In genomic region chr20:23232679-23233308, GRCh38 we compare ENCODE assay signal across 1 cellular context.
TF ChIP-seq lines count a peak whose summit lies in the region.

No MANE protein-coding gene starts in this region.

TF ChIP-seq in HepG2, 621 proteins besides CTCF, POLR2A, EP300 and RAD21 (continued from another document and continues in another):
- TF ChIP-seq, protein P1, sequence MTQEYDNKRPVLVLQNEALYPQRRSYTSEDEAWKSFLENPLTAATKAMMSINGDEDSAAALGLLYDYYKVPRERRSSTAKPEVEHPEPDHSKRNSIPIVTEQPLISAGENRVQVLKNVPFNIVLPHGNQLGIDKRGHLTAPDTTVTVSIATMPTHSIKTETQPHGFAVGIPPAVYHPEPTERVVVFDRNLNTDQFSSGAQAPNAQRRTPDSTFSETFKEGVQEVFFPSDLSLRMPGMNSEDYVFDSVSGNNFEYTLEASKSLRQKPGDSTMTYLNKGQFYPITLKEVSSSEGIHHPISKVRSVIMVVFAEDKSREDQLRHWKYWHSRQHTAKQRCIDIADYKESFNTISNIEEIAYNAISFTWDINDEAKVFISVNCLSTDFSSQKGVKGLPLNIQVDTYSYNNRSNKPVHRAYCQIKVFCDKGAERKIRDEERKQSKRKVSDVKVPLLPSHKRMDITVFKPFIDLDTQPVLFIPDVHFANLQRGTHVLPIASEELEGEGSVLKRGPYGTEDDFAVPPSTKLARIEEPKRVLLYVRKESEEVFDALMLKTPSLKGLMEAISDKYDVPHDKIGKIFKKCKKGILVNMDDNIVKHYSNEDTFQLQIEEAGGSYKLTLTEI (CRISPR knock-in tag; conservative IDR thresholded peaks at IDR 0.05), result no peak
- no peak for TF ChIP-seq SYNCRIP (IDR thresholded peaks at IDR 0.05; ENCODE audit: insufficient read depth, low read depth, low read length)
- TF ChIP-seq, protein P2, sequence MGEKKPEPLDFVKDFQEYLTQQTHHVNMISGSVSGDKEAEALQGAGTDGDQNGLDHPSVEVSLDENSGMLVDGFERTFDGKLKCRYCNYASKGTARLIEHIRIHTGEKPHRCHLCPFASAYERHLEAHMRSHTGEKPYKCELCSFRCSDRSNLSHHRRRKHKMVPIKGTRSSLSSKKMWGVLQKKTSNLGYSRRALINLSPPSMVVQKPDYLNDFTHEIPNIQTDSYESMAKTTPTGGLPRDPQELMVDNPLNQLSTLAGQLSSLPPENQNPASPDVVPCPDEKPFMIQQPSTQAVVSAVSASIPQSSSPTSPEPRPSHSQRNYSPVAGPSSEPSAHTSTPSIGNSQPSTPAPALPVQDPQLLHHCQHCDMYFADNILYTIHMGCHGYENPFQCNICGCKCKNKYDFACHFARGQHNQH (CRISPR knock-in tag; IDR thresholded peaks at IDR 0.05), result no peak
- TF ChIP-seq PAWR (CRISPR knock-in tag; IDR thresholded peaks at IDR 0.05; ENCODE audit: borderline replicate concordance), result no peak
- TF ChIP-seq ZNF674 (CRISPR knock-in tag; IDR thresholded peaks at IDR 0.05; ENCODE audit: low read depth), result no peak
- TF ChIP-seq, protein P3, sequence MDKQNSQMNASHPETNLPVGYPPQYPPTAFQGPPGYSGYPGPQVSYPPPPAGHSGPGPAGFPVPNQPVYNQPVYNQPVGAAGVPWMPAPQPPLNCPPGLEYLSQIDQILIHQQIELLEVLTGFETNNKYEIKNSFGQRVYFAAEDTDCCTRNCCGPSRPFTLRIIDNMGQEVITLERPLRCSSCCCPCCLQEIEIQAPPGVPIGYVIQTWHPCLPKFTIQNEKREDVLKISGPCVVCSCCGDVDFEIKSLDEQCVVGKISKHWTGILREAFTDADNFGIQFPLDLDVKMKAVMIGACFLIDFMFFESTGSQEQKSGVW (CRISPR knock-in tag; IDR thresholded peaks at IDR 0.05; ENCODE audit: borderline replicate concordance), result no peak
- TF ChIP-seq ZNF816 (CRISPR knock-in tag; IDR thresholded peaks at IDR 0.05; ENCODE audit: borderline replicate concordance), result no peak
- TF ChIP-seq, protein P4, sequence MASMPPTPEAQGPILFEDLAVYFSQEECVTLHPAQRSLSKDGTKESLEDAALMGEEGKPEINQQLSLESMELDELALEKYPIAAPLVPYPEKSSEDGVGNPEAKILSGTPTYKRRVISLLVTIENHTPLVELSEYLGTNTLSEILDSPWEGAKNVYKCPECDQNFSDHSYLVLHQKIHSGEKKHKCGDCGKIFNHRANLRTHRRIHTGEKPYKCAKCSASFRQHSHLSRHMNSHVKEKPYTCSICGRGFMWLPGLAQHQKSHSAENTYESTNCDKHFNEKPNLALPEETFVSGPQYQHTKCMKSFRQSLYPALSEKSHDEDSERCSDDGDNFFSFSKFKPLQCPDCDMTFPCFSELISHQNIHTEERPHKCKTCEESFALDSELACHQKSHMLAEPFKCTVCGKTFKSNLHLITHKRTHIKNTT (CRISPR knock-in tag; IDR thresholded peaks at IDR 0.05), result no peak
- no peak for TF ChIP-seq ZBTB7B (CRISPR knock-in tag; IDR thresholded peaks at IDR 0.05)
- TF ChIP-seq NCOR1 (IDR thresholded peaks at IDR 0.05; ENCODE audit: borderline replicate concordance, low read length), result peak; percentile 51; the same call in 1 of the 2 replicates
- TF ChIP-seq RORA (CRISPR knock-in tag; IDR thresholded peaks at IDR 0.05), result no peak
- TF ChIP-seq JDP2 (CRISPR knock-in tag; IDR thresholded peaks at IDR 0.05; ENCODE audit: borderline replicate concordance), result no peak
- no peak for TF ChIP-seq ZBTB40 (IDR thresholded peaks at IDR 0.05)
- TF ChIP-seq ZBTB40 (CRISPR knock-in tag; IDR thresholded peaks at IDR 0.05), result no peak
- no peak for TF ChIP-seq SOX6 (IDR thresholded peaks at IDR 0.05)
- peak; percentile 66; the same call in 1 of the 2 replicates for TF ChIP-seq SOX6 (CRISPR knock-in tag; IDR thresholded peaks at IDR 0.05)
- no peak for TF ChIP-seq ZKSCAN8 (CRISPR knock-in tag; IDR thresholded peaks at IDR 0.05; ENCODE audit: borderline replicate concordance)
- TF ChIP-seq PAX8 (CRISPR knock-in tag; IDR thresholded peaks at IDR 0.05; ENCODE audit: borderline replicate concordance), result no peak
- no peak for TF ChIP-seq SUZ12 (IDR thresholded peaks at IDR 0.05; ENCODE audit: low read depth, low read length)
- TF ChIP-seq ETV5 (CRISPR knock-in tag; IDR thresholded peaks at IDR 0.05; ENCODE audit: borderline replicate concordance), result no peak
- peak; percentile 70; the same call in 1 of the 2 replicates for TF ChIP-seq EHMT2 (IDR thresholded peaks at IDR 0.05; ENCODE audit: borderline replicate concordance, low read depth, low read length)
- TF ChIP-seq JARID2 (CRISPR knock-in tag; IDR thresholded peaks at IDR 0.05; ENCODE audit: insufficient replicate concordance), result no peak
- TF ChIP-seq RELA (CRISPR knock-in tag; IDR thresholded peaks at IDR 0.05), result no peak
- no peak for TF ChIP-seq ZNF773 (CRISPR knock-in tag; IDR thresholded peaks at IDR 0.05; ENCODE audit: borderline replicate concordance)
- TF ChIP-seq ZNF713 (CRISPR knock-in tag; IDR thresholded peaks at IDR 0.05), result no peak
- TF ChIP-seq NCOA5 (CRISPR knock-in tag; IDR thresholded peaks at IDR 0.05), result no peak
- TF ChIP-seq NCOA2 (CRISPR knock-in tag; IDR thresholded peaks at IDR 0.05), result 0 out of 2 replicates have a peak, but pooled peaks have one; percentile 39
- no peak for TF ChIP-seq KMT2A (CRISPR knock-in tag; IDR thresholded peaks at IDR 0.05)
- TF ChIP-seq SIN3B (IDR thresholded peaks at IDR 0.05; ENCODE audit: low read length), result no peak
- TF ChIP-seq, protein P5, sequence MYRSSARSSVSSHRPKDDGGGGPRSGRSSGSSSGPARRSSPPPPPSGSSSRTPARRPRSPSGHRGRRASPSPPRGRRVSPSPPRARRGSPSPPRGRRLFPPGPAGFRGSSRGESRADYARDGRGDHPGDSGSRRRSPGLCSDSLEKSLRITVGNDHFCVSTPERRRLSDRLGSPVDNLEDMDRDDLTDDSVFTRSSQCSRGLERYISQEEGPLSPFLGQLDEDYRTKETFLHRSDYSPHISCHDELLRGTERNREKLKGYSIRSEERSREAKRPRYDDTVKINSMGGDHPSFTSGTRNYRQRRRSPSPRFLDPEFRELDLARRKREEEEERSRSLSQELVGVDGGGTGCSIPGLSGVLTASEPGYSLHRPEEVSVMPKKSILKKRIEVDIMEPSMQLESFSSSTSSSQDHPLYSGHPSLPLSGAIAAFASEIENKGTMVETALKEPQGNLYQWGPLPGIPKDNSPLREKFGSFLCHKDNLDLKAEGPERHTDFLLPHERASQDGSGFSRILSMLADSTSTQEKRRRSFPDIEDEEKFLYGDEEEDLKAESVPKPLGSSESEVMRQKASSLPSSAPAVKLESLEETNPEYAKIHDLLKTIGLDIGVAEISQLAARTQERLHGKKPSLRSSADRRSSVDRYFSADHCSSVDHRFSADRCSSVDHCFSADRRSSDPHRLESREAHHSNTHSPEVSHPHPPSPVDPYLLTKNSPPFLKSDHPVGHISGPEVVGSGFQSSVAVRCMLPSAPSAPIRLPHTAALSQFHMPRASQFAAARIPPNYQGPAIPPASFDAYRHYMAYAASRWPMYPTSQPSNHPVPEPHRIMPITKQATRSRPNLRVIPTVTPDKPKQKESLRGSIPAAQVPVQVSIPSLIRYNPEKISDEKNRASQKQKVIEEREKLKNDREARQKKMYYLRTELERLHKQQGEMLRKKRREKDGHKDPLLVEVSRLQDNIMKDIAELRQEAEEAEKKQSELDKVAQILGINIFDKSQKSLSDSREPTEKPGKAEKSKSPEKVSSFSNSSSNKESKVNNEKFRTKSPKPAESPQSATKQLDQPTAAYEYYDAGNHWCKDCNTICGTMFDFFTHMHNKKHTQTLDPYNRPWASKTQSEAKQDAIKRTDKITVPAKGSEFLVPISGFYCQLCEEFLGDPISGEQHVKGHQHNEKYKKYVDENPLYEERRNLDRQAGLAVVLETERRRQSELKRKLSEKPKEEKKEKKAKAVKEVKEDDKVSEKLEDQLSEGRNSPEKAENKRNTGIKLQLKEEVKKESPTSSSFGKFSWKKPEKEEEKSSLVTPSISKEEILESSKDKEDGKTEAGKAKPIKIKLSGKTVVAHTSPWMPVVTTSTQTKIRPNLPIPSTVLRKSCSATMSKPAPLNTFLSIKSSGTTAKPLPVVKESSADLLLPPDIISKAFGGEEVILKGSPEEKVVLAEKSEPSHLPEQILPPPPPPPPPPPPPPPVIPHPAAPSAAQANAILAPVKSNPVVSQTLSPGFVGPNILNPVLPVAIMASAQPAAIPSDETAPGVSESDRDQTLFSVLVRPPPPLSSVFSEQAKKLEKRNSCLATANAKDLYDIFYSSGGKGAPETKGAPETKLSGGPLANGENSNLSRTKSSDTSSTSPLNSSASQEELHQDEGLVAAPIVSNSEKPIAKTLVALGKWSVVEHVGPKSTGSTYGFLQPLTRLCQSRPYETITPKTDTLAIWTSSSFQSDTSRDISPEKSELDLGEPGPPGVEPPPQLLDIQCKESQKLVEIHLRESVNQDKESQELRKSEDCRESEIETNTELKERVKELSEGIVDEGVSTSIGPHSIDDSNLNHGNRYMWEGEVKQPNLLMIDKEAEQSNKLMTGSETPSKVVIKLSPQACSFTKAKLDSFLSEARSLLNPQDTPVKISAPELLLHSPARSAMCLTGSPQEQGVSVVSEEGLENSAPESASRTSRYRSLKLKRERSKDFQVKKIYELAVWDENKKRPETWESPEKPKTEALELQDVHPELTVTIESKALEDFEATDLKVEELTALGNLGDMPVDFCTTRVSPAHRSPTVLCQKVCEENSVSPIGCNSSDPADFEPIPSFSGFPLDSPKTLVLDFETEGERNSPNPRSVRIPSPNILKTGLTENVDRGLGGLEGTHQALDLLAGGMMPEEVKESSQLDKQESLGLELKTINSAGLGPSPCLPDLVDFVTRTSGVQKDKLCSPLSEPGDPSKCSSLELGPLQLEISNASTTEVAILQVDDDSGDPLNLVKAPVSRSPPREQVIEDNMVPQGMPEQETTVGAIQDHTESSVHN (CRISPR knock-in tag; IDR thresholded peaks at IDR 0.05), result no peak
- no peak for TF ChIP-seq SP140L (CRISPR knock-in tag; IDR thresholded peaks at IDR 0.05; ENCODE audit: borderline replicate concordance)
- no peak for TF ChIP-seq AKAP8 (CRISPR knock-in tag; IDR thresholded peaks at IDR 0.05)
